Comparison of ENCODE assay signal across 10 cellular contexts in genomic region chr1:21999645-22000044, GRCh38. TPM values are rescaled to one million over a fixed set of nuclear protein-coding genes. Genes with fewer than 3 reads are reported as not detected.
DNase-seq lines count a peak whose midpoint lies in the region; ATAC-seq and TF ChIP-seq lines count a peak whose summit lies in the region.
"Not testable (repeated sequence)": the region's sequence is repeated elsewhere in the genome, so short reads cannot be mapped to it uniquely, and the experiment has no call there.
"Had no signal": no experiment of that assay in that cellular context is flagged by ENCODE, and none has a peak within 500 bp of the region (broad histone marks: within the 10 kb centered on the region; RNA-seq: fewer than 3 reads in every experiment).

No MANE protein-coding gene starts in this region.

- H3K9me3 ChIP-seq in BLaER1; SJCRH30 (replicated peaks); endodermal cell (ENCODE audit: control insufficient read depth, low read length); heart right ventricle; mucosa of descending colon; stomach: not testable (repeated sequence)

- not testable (repeated sequence) for H3K9ac ChIP-seq in BLaER1; endodermal cell (ENCODE audit: extremely low read depth, low read length, poor library complexity, severe bottlenecking)

- not testable (repeated sequence) for TF ChIP-seq CTCF in endodermal cell (conservative IDR thresholded peaks at IDR 0.05); heart right ventricle (IDR thresholded peaks at IDR 0.05); mucosa of descending colon (IDR thresholded peaks at IDR 0.05); stomach (IDR thresholded peaks at IDR 0.05)

- peak overlapping the region; percentile 36 for H3K4me2 ChIP-seq in BLaER1

- H3K36me3 Mint-ChIP-seq in endodermal cell (ENCODE audit: low read depth): not testable (repeated sequence)

- H3K9me3 Mint-ChIP-seq in endodermal cell: not testable (repeated sequence)

- in situ Hi-C loops in KBM-7 (cut with MboI; ENCODE audit: low pct_unique_long_range_greater_than_20kb, low sequenced_read_pairs): not testable (repeated sequence)

- H3K27ac ChIP-seq in BLaER1: peak overlapping the region; percentile 44; the same call in 1 of the 2 replicates
- H3K27ac ChIP-seq in SJCRH30: peak overlapping the region; percentile 71
- H3K27ac ChIP-seq in endodermal cell (ENCODE audit: low read depth, low read length); heart right ventricle: not testable (repeated sequence)
- peak overlapping the region; percentile 11 to 74 (median 52) for H3K27ac ChIP-seq in stomach

- H3K4me3 ChIP-seq in BLaER1; SJCRH30; endodermal cell (ENCODE audit: low read length); heart right ventricle; mucosa of descending colon; stomach: not testable (repeated sequence)

- H3K27ac Mint-ChIP-seq in endodermal cell: peak overlapping the region; percentile 82

- not testable (repeated sequence) for TF ChIP-seq EP300 in stomach (IDR thresholded peaks at IDR 0.05)

- H3K36me3 ChIP-seq in BLaER1; SJCRH30; endodermal cell (ENCODE audit: control insufficient read depth, insufficient read depth, low read length); heart right ventricle; mucosa of descending colon (ENCODE audit: low read depth); stomach: not testable (repeated sequence)

- DNase-seq in KBM-7 (peak; percentile 33), NCI-H2171 (lab: John Stamatoyannopoulos, UW) (peak; percentile 25), SJCRH30 (peak; percentile 89 to 94), endodermal cell (peak; percentile 71), stomach (peak; percentile 82)
- DNase-seq in heart right ventricle, mucosa of descending colon: not testable (repeated sequence)

- H4K20me1 ChIP-seq in BLaER1: not testable (repeated sequence)

- TF ChIP-seq POLR2A in stomach (IDR thresholded peaks at IDR 0.05): not testable (repeated sequence)

- H3K4me1 Mint-ChIP-seq in endodermal cell: peaks cover 26% of the 10 kb centered on the region

- not testable (repeated sequence) for H3K4me3 Mint-ChIP-seq in endodermal cell

- ATAC-seq in heart right ventricle (peak in 6 of 8 donors; percentile 23 to 61 (median 55)), mucosa of descending colon (peak; percentile 41)

- peaks cover 31% of the 10 kb centered on the region for H3K4me1 ChIP-seq in BLaER1
- peaks cover 30% of the 10 kb centered on the region for H3K4me1 ChIP-seq in SJCRH30
- H3K4me1 ChIP-seq in endodermal cell (ENCODE audit: control insufficient read depth, insufficient read depth, low read length); heart right ventricle; mucosa of descending colon (ENCODE audit: low read depth): not testable (repeated sequence)
- H3K4me1 ChIP-seq in stomach: peaks cover 0 to 12% (median 2%) of the 10 kb centered on the region in 4 donors

- intact Hi-C loops in heart right ventricle (cut with DNase I); mucosa of descending colon (cut with DNase I, micrococcal nuclease); stomach (cut with DNase I; ENCODE audit: low total_unique reads): not testable (repeated sequence)

- H3K27me3 Mint-ChIP-seq in endodermal cell (ENCODE audit: insufficient read depth): not testable (repeated sequence)

- WGBS in endodermal cell (ENCODE audit: insufficient coverage in 1 of 2, insufficient read length in 1 of 2), 2 experiments: 20 to 81% methylated on average over 1 to 6 of the region's 7 CpGs
- WGBS in heart right ventricle, 2 donors: 23 to 37% methylated on average over 6 to 7 of the region's 7 CpGs
- 20 to 37% (median 27%) methylated on average over 3 to 7 of the region's 7 CpGs for WGBS in stomach, 5 donors

- H3K27me3 ChIP-seq in BLaER1; SJCRH30; endodermal cell (ENCODE audit: control insufficient read depth, insufficient read depth, low read length, poor library complexity, severe bottlenecking); heart right ventricle; stomach: not testable (repeated sequence)

RNA-seq across cellular contexts. Expression of gene CELA3A, which starts 1.8 kb away (rescaled TPM):
- total RNA-seq in SJCRH30 (2014; rRNA removed; shearing (Covaris generic)): 0.32 TPM in 1 of 2 replicates, not detected in the other
- total RNA-seq in endodermal cell (not detected), heart right ventricle (1 to 10 TPM in 7 of 10 donors, not detected in 3; 2.9 to 4.6 (median 3.8) TPM), mucosa of descending colon (1 to 10 TPM in 1 of 3 donors, under 1 TPM in 1, not detected in 1; 0.65 to 1.0 TPM), stomach (10 to 100 TPM in 1 of 5 donors, 1 to 10 TPM in 1, not detected in 3; 3.6 to 17.2 TPM)
- not detected for polyA plus RNA-seq in endodermal cell (2013, experiment 1 of 2)
- polyA plus RNA-seq in endodermal cell (2013, experiment 2 of 2): not detected
- polyA plus RNA-seq in heart right ventricle (under 1 TPM in 1 of 2 donors, not detected in 1; 0.58 TPM), stomach (10 to 100 TPM in 2 of 3 donors, 1 to 10 TPM in 1; 7.0 to 62.9 (median 53.2) TPM)
- total RNA-seq: CD8-positive, alpha-beta memory T cell had no signal
- polyA plus RNA-seq: BJ; CD8-positive, alpha-beta memory T cell had no signal

RNA-seq across cellular contexts. Expression of gene CELA3B, which starts 22.8 kb away (rescaled TPM):
- total RNA-seq in SJCRH30 (2014; rRNA removed; shearing (Covaris generic)): not detected in 2 replicates
- not detected for total RNA-seq in endodermal cell
- polyA plus RNA-seq in endodermal cell (2013, experiment 1 of 2): not detected
- not detected for polyA plus RNA-seq in endodermal cell (2013, experiment 2 of 2)
- total RNA-seq in heart right ventricle: 1 to 10 TPM in 7 of 10 donors, not detected in 3; 1.1 to 2.5 (median 1.3) TPM
- polyA plus RNA-seq in heart right ventricle: under 1 TPM in 1 of 2 donors, not detected in 1; 0.13 TPM
- 1 to 10 TPM in 1 of 3 donors, under 1 TPM in 2; 0.35 to 3.5 (median 0.70) TPM for total RNA-seq in mucosa of descending colon
- 10 to 100 TPM in 1 of 5 donors, not detected in 4; 84.3 TPM for total RNA-seq in stomach
- polyA plus RNA-seq in stomach: 10 to 100 TPM in 2 of 3 donors, 1 to 10 TPM in 1; 6.1 to 37.8 (median 18.6) TPM
- total RNA-seq: CD8-positive, alpha-beta memory T cell had no signal
- polyA plus RNA-seq: BJ; CD8-positive, alpha-beta memory T cell had no signal

RNA-seq across cellular contexts. Expression of gene CDC42, which starts 52.9 kb away (rescaled TPM):
- total RNA-seq in SJCRH30 (2014; rRNA removed; shearing (Covaris generic)): 335 and 336 TPM in 2 replicates
- total RNA-seq in endodermal cell: 100 to 1,000 TPM; 274 to 283 TPM
- 237 TPM for polyA plus RNA-seq in endodermal cell (2013, experiment 1 of 2)
- polyA plus RNA-seq in endodermal cell (2013, experiment 2 of 2): 233 TPM
- 100 to 1,000 TPM; 139 to 259 (median 174) TPM for total RNA-seq in heart right ventricle
- polyA plus RNA-seq in heart right ventricle: 100 to 1,000 TPM in 1 of 2 donors, 10 to 100 TPM in 1; 68.7 to 137 TPM
- total RNA-seq in mucosa of descending colon: 100 to 1,000 TPM; 231 to 292 (median 282) TPM
- 100 to 1,000 TPM in 2 of 5 donors, 10 to 100 TPM in 3; 72.4 to 425 (median 80.8) TPM for total RNA-seq in stomach
- polyA plus RNA-seq in stomach: 100 to 1,000 TPM in 2 of 3 donors, 10 to 100 TPM in 1; 91.8 to 242 (median 179) TPM
